ENCODE assay signal across 20 cellular contexts in the genomic region with DNA sequence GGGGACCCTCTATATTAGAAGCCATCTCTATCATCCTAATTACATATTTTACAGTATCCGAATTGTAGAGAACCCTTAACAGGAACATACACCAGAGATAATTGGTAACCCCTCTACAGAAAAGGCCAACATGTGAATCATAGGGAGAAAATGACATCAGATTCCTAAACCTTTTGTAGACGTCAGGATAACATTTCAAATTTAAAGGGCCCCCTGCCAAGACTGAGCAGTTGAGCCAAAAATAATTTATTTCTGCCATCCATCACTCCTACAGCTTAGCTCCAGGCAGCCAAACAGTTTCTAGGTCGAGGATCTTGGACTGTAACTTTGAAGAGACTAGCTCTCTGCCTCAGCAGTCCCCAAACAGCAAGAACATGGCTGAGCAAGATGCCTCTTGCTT. TPM values are rescaled to one million over a fixed set of nuclear protein-coding genes. Genes with fewer than 3 reads are reported as not detected.
DNase-seq lines count a peak whose midpoint lies in the region; ATAC-seq and TF ChIP-seq lines count a peak whose summit lies in the region.
"Had no signal": no experiment of that assay in that cellular context is flagged by ENCODE, and none has a peak within 500 bp of the region (broad histone marks: within the 10 kb centered on the region; RNA-seq: fewer than 3 reads in every experiment).

No MANE protein-coding gene starts in this region.

- POLR2A ChIA-PET in SK-N-SH (lab: Yijun Ruan, JAX) = no interaction called here

- no peaks in the 10 kb centered on the region for H3F3A ChIP-seq in SK-N-SH (replicated peaks; ENCODE audit: insufficient read depth)

- H4K8ac ChIP-seq in mesendoderm (ENCODE audit: low read depth, low read length) = no peak overlapping the region

- no peaks in the 10 kb centered on the region for H3K9me3 Mint-ChIP-seq in osteocyte (ENCODE audit: unreplicated experiment)
- H3K9me3 Mint-ChIP-seq: activated CD4-positive, alpha-beta memory T cell treated with anti-CD3 and anti-CD28 coated beads for 36 hours; activated T-helper 17 cell treated with anti-CD3 and anti-CD28 coated beads, Interleukin-2, amount 50 U/mL, for 72 hours had no signal

- peak overlapping the region; percentile 50; the same call in 1 of the 2 replicates for H3K4me2 ChIP-seq in SK-N-SH
- H3K4me2 ChIP-seq in mesendoderm (ENCODE audit: low read length) = no peak overlapping the region
- H3K4me2 ChIP-seq: KMS-11 had no signal

- H3K23ac ChIP-seq in mesendoderm (ENCODE audit: low read length) = no peak overlapping the region

- H3K4ac ChIP-seq in mesendoderm (ENCODE audit: low read depth, low read length) = no peak overlapping the region

- H3K36me3 ChIP-seq in SK-N-SH (replicated peaks in 1 of 2; ENCODE audit: control insufficient read depth in 1 of 2, insufficient read depth in 2 of 2, low read length in 1 of 2) (peaks cover 26 to 30% of the 10 kb centered on the region in 2 experiments), mesendoderm (ENCODE audit: control insufficient read depth, insufficient read depth, low read length) (peaks cover 1% of the 10 kb centered on the region)
- H3K36me3 ChIP-seq: neutrophil, transverse colon had no signal

- H3K27me3 Mint-ChIP-seq in osteocyte (ENCODE audit: unreplicated experiment) = no peaks in the 10 kb centered on the region

- no peak overlapping the region for H2AK5ac ChIP-seq in mesendoderm (ENCODE audit: low read length)

- no peaks in the 10 kb centered on the region for H3K27me3 ChIP-seq in SK-N-SH (ENCODE audit: insufficient read depth)
- H3K27me3 ChIP-seq in mesendoderm (ENCODE audit: insufficient read depth, low read length, poor library complexity) = no peaks in the 10 kb centered on the region
- H3K27me3 ChIP-seq: transverse colon had no signal

- no peak overlapping the region for H4K5ac ChIP-seq in mesendoderm (ENCODE audit: low read length)

- H3K36me3 Mint-ChIP-seq in osteocyte (ENCODE audit: unreplicated experiment) = peaks cover 25% of the 10 kb centered on the region

- CTCF ChIA-PET in SK-N-SH (lab: Yijun Ruan, JAX) = interaction anchor here (0.8 to 6.4 kb wide), 4 partner anchors 12 to 36 kb away, joined by 3 to 39 read pairs (median 3); no protein-coding TSS in a partner anchor

- TF ChIP-seq RAD21 in SK-N-SH (IDR thresholded peaks at IDR 0.05; ENCODE audit: low read length) = no peak

- peaks cover 42% of the 10 kb centered on the region for H4K20me1 ChIP-seq in SK-N-SH (ENCODE audit: insufficient read depth)

- no peak overlapping the region for H2BK120ac ChIP-seq in mesendoderm (ENCODE audit: low read depth, low read length)

- H3K4me3 ChIP-seq in SK-N-SH (ENCODE audit: low read depth in 2 of 2, low read length in 1 of 2) (no peak overlapping the region), fibroblast of mammary gland (ENCODE audit: control insufficient read depth, low read depth, low read length) (no peak overlapping the region), mesendoderm (ENCODE audit: low read length) (no peak overlapping the region)
- H3K4me3 ChIP-seq: lower lobe of right lung, transverse colon had no signal

- H2BK5ac ChIP-seq in mesendoderm (ENCODE audit: low read length) = no peak overlapping the region

- H2AFZ ChIP-seq in SK-N-SH (ENCODE audit: low read depth) = no peak overlapping the region

- ATAC-seq in HG03025 (IDR thresholded peaks at IDR 0.05; ENCODE audit: low FRiP score, unreplicated experiment) = no peak
- ATAC-seq: activated T-helper 17 cell treated with anti-CD3 and anti-CD28 coated beads, Interleukin-2, amount 50 U/mL, for 72 hours; lower lobe of right lung had no signal

- TF ChIP-seq CTCF in C4-2B (conservative IDR thresholded peaks at IDR 0.05) = no peak
- TF ChIP-seq CTCF in SK-N-SH (IDR thresholded peaks at IDR 0.05) = no peak
- no peak for TF ChIP-seq CTCF in fibroblast of mammary gland (conservative IDR thresholded peaks at IDR 0.05; ENCODE audit: control insufficient read depth, insufficient read depth, low read depth, low read length)
- TF ChIP-seq CTCF in osteocyte (IDR thresholded peaks at IDR 0.05) = no peak

- peaks cover 18% of the 10 kb centered on the region for H3K79me1 ChIP-seq in mesendoderm (ENCODE audit: low read length)

- H3K27ac ChIP-seq in C4-2B (peak overlapping the region; percentile 83), SK-N-SH (ENCODE audit: low read depth in 2 of 2, low read length in 1 of 2) (peak overlapping the region in 1 of 2 experiments; percentile 55; a peak in 1 of 4 replicates), mesendoderm (ENCODE audit: low read depth, low read length) (no peak overlapping the region)
- H3K27ac ChIP-seq: KMS-11, lower lobe of right lung, neutrophil had no signal

- no peak overlapping the region for H3K18ac ChIP-seq in mesendoderm (ENCODE audit: low read length)

- DNase-seq in SK-N-SH = no peak
- peak; percentile 80 for DNase-seq in fibroblast of mammary gland (ENCODE audit: low read depth)
- no peak for DNase-seq in osteocyte (ENCODE audit: extremely low spot score, unreplicated experiment)
- DNase-seq in mesendoderm = no peak
- DNase-seq in SIG-M5 treated with dmso at 0.1 percent for 504 hours (lab: John Stamatoyannopoulos, UW; ENCODE audit: unreplicated experiment) = no peak
- DNase-seq in DMS153 (lab: John Stamatoyannopoulos, UW) = no peak
- DNase-seq: activated CD4-positive, alpha-beta memory T cell treated with anti-CD3 and anti-CD28 coated beads for 36 hours; DMS79 treated with DMSO at 0.1 percent for 48 hours; lower lobe of right lung; NCI-H1694; NCI-H526 treated with DMSO at 0.1 percent for 48 hours; stimulated activated CD4-positive, alpha-beta T cell treated with anti-CD3 and anti-CD28 coated beads, Interleukin-15, amount 100 ng/mL, for 24 hours; T1000; transverse colon had no signal

- H3K56ac ChIP-seq in mesendoderm (ENCODE audit: low read length) = no peak overlapping the region

- peaks cover 28% of the 10 kb centered on the region for H3K4me1 Mint-ChIP-seq in osteocyte (ENCODE audit: unreplicated experiment)
- H3K4me1 Mint-ChIP-seq: activated T-helper 17 cell treated with anti-CD3 and anti-CD28 coated beads, Interleukin-2, amount 50 U/mL, for 72 hours had no signal

- H3K79me2 ChIP-seq in SK-N-SH (ENCODE audit: insufficient read depth) (peaks cover 53% of the 10 kb centered on the region), mesendoderm (ENCODE audit: control insufficient read depth, insufficient read depth, low read length) (peaks cover 36% of the 10 kb centered on the region)

- H3K4me3 Mint-ChIP-seq in osteocyte (ENCODE audit: unreplicated experiment) = no peak overlapping the region
- H3K4me3 Mint-ChIP-seq: activated CD4-positive, alpha-beta memory T cell treated with anti-CD3 and anti-CD28 coated beads for 36 hours; activated T-helper 17 cell treated with anti-CD3 and anti-CD28 coated beads, Interleukin-2, amount 50 U/mL, for 72 hours; brain had no signal

- H3K9me3 ChIP-seq in SK-N-SH = no peaks in the 10 kb centered on the region
- H3K9me3 ChIP-seq: lower lobe of right lung, neutrophil, transverse colon had no signal

- peaks cover 11% of the 10 kb centered on the region in 2 experiments for H3K4me1 ChIP-seq in SK-N-SH (ENCODE audit: control insufficient read depth in 1 of 2, insufficient read depth in 2 of 2, low read depth in 1 of 2, low read length in 1 of 2)
- peaks cover 4% of the 10 kb centered on the region for H3K4me1 ChIP-seq in mesendoderm (ENCODE audit: control insufficient read depth, low read depth, low read length)

- no peak overlapping the region for H2BK15ac ChIP-seq in mesendoderm (replicated peaks; ENCODE audit: low read depth)

- WGBS in SK-N-SH (ENCODE audit: low lambda C conversion rate) = 37% methylated on average over 3 of the region's 3 CpGs
- WGBS in mesendoderm (ENCODE audit: extremely low coverage, insufficient coverage, low lambda C conversion rate) = no CpG with 5 or more reads among the region's 3 CpGs

- peak overlapping the region; percentile 39 for H3K27ac Mint-ChIP-seq in osteocyte (ENCODE audit: unreplicated experiment)
- H3K27ac Mint-ChIP-seq: activated CD4-positive, alpha-beta memory T cell treated with anti-CD3 and anti-CD28 coated beads for 36 hours; activated T-helper 17 cell treated with anti-CD3 and anti-CD28 coated beads, Interleukin-2, amount 50 U/mL, for 72 hours had no signal

- TF ChIP-seq EP300 in SK-N-SH (IDR thresholded peaks at IDR 0.05; ENCODE audit: borderline replicate concordance in 1 of 2, low read depth in 1 of 2, low read length in 1 of 2) = no peak

- no peaks in the 10 kb centered on the region for H3K9me2 ChIP-seq in SK-N-SH

- no peak overlapping the region for H3K9ac ChIP-seq in SK-N-SH
- H3K9ac ChIP-seq in mesendoderm (ENCODE audit: low read length) = no peak overlapping the region
- H3K9ac ChIP-seq: KMS-11 had no signal

TF ChIP-seq in SK-N-SH, 30 proteins besides CTCF, POLR2A, EP300 and RAD21 (continues in another document):
- no peak for TF ChIP-seq SMC3 (IDR thresholded peaks at IDR 0.05; ENCODE audit: low read depth, low read length)
- TF ChIP-seq, protein P1, sequence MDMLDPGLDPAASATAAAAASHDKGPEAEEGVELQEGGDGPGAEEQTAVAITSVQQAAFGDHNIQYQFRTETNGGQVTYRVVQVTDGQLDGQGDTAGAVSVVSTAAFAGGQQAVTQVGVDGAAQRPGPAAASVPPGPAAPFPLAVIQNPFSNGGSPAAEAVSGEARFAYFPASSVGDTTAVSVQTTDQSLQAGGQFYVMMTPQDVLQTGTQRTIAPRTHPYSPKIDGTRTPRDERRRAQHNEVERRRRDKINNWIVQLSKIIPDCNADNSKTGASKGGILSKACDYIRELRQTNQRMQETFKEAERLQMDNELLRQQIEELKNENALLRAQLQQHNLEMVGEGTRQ (IDR thresholded peaks at IDR 0.05; ENCODE audit: borderline replicate concordance, low read depth, low read length) = no peak
- TF ChIP-seq FOXJ3 (CRISPR knock-in tag; IDR thresholded peaks at IDR 0.05) = no peak
- 0 out of 2 replicates have a peak, but pooled peaks have one; percentile 44 for TF ChIP-seq JUND (IDR thresholded peaks at IDR 0.05)
- no peak for TF ChIP-seq RFX5 (IDR thresholded peaks at IDR 0.05; ENCODE audit: low read length)
- no peak for TF ChIP-seq MXI1 (IDR thresholded peaks at IDR 0.05; ENCODE audit: low read depth, low read length)
- TF ChIP-seq FOSL2 (IDR thresholded peaks at IDR 0.05; ENCODE audit: borderline replicate concordance, low read depth) = no peak
- TF ChIP-seq ELF1 (IDR thresholded peaks at IDR 0.05) = no peak
- TF ChIP-seq GABPA (IDR thresholded peaks at IDR 0.05; ENCODE audit: low read depth) = no peak
- no peak for TF ChIP-seq NRF1 (IDR thresholded peaks at IDR 0.05; ENCODE audit: low read depth, low read length)

RNA-seq across cellular contexts. Expression of gene ZNF697, which starts 21.2 kb away (rescaled TPM):
- 3.4 and 4.1 TPM in 2 replicates for polyA plus RNA-seq in SK-N-SH (2012; rRNA removed)
- 4.6 and 4.8 TPM in 2 replicates for polyA plus RNA-seq in SK-N-SH (2012; cell fraction: cytosol; rRNA removed)
- polyA plus RNA-seq in SK-N-SH (2012; cell fraction: nucleus; rRNA removed) = 5.4 and 7.5 TPM in 2 replicates
- total RNA-seq in osteocyte = 8.0 and 8.3 TPM in 2 replicates
- polyA plus RNA-seq in mesendoderm (2013, experiment 1 of 2) = 18.1 TPM
- 18.1 TPM for polyA plus RNA-seq in mesendoderm (2013, experiment 2 of 2)
